9 cellular contexts compared by ENCODE assay signal in the genomic region with DNA sequence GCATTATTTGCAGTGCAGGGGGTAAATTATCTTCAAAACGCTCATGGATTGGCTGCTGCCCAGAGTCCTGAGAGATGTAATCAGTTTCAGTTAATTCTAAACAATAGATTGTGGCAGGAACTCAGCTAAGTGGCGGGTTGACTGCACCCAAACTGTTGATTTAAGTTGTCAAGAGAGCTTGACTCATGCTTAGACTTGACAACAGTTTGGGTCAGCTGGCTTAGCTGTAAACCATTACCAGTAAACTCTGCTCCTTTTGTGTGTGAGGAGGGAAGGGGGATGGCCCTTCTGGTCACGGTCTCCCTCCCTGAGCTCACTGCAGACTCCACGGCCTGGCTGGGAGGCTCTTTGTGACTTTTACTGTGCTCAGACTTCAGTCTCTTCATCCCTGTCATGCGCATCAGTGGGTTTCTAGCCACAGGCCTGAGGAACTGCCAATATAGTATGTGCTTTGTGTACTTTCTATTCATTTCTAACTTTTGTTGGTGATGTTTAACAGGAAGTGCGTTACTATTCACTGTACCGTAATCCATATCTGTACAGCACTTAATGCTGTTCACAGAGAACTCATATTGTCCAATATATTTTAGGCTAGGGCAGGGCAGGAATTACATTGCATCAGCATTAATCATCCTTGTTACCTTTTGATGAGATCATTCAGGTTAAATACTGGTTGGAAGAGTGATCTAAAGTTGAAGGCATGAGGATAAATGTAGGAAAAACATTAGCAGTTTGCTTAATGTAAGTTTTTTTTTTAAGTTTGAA.
DNase-seq lines count a peak whose midpoint lies in the region; ATAC-seq and TF ChIP-seq lines count a peak whose summit lies in the region.
"Had no signal": no experiment of that assay in that cellular context is flagged by ENCODE, and none has a peak within 500 bp of the region (broad histone marks: within the 10 kb centered on the region; RNA-seq: fewer than 3 reads in every experiment).

No MANE protein-coding gene starts in this region.

- H3K27me3 ChIP-seq in GM23338 (ENCODE audit: insufficient read depth), result no peaks in the 10 kb centered on the region
- no peaks in the 10 kb centered on the region for H3K27me3 ChIP-seq in brain microvascular endothelial cell (replicated peaks)
- no peaks in the 10 kb centered on the region for H3K27me3 ChIP-seq in trophoblast cell (ENCODE audit: insufficient read depth, low read length)
- H3K27me3 ChIP-seq in BE2C, result no peaks in the 10 kb centered on the region

- H3K4me1 ChIP-seq in GM23338 (ENCODE audit: insufficient read depth) (0 out of 2 replicates have a peak, but pooled peaks cover 4% of the 10 kb centered on the region), trophoblast cell (ENCODE audit: control insufficient read depth in 1 of 2, insufficient read depth in 2 of 2, low read length in 2 of 2) (peaks cover 6 to 7% of the 10 kb centered on the region in 2 experiments), BE2C (no peaks in the 10 kb centered on the region; the same call in 1 of the 2 replicates)

- H3K23ac ChIP-seq in trophoblast cell (ENCODE audit: low read length), result no peak overlapping the region

- TF ChIP-seq CTCF in GM12864 (IDR thresholded peaks at IDR 0.05; ENCODE audit: low read depth, low read length, missing control alignments), result no peak
- TF ChIP-seq CTCF in GM23338 (conservative IDR thresholded peaks at IDR 0.05; ENCODE audit: low read depth in 2 of 2), result no peak
- TF ChIP-seq CTCF in brain microvascular endothelial cell (IDR thresholded peaks at IDR 0.05; ENCODE audit: low read depth, low read length, missing control alignments), result no peak
- TF ChIP-seq CTCF in BE2C (IDR thresholded peaks at IDR 0.05; ENCODE audit: low read depth, low read length), result no peak

- no peak overlapping the region for H3K9ac ChIP-seq in trophoblast cell (ENCODE audit: low read length)

- no peak overlapping the region for H3K4me3 ChIP-seq in GM12864 (ENCODE audit: low read depth, low read length)
- H3K4me3 ChIP-seq in GM23338, result no peak overlapping the region
- no peak overlapping the region for H3K4me3 ChIP-seq in brain microvascular endothelial cell (ENCODE audit: low read depth, low read length)
- H3K4me3 ChIP-seq in trophoblast cell (ENCODE audit: low read depth, low read length), result no peak overlapping the region
- no peak overlapping the region for H3K4me3 ChIP-seq in BE2C (ENCODE audit: low read depth, low read length)
- H3K4me3 ChIP-seq: thoracic aorta had no signal

- peaks cover 6% of the 10 kb centered on the region for H3K9me3 Mint-ChIP-seq in GM23338

- H3K79me1 ChIP-seq in trophoblast cell (ENCODE audit: low read length), result peaks cover 5% of the 10 kb centered on the region

- H3K18ac ChIP-seq in trophoblast cell (ENCODE audit: low read length), result no peak overlapping the region

- peak overlapping the region; percentile 64 for H2BK5ac ChIP-seq in trophoblast cell (ENCODE audit: low read depth, low read length, poor library complexity)

- H3K36me3 Mint-ChIP-seq in GM23338 (ENCODE audit: low read depth), result peaks cover 8% of the 10 kb centered on the region

- H3K36me3 ChIP-seq in GM23338 (ENCODE audit: insufficient read depth) (no peaks in the 10 kb centered on the region), brain microvascular endothelial cell (replicated peaks) (no peaks in the 10 kb centered on the region), trophoblast cell (ENCODE audit: control insufficient read depth in 1 of 2, insufficient read depth in 2 of 2, low read length in 2 of 2) (no peaks in the 10 kb centered on the region), BE2C (no peaks in the 10 kb centered on the region)
- H3K36me3 ChIP-seq: thoracic aorta had no signal

- in situ Hi-C loops in brain microvascular endothelial cell (cut with HindIII; ENCODE audit: low pct_ligation_motif_present, low sequenced_read_pairs), result no loop called here

- peak overlapping the region; percentile 84 for H2BK120ac ChIP-seq in trophoblast cell (ENCODE audit: insufficient read depth, low read length, poor library complexity)

- H2AFZ ChIP-seq in GM23338 (no peak overlapping the region), trophoblast cell (ENCODE audit: insufficient read depth, low read length, poor library complexity) (peak overlapping the region; percentile 57)

- H3K4me2 ChIP-seq in GM23338, result no peak overlapping the region
- H3K4me2 ChIP-seq in trophoblast cell (ENCODE audit: low read length), result no peak overlapping the region

- no peak overlapping the region for H3K4ac ChIP-seq in trophoblast cell (ENCODE audit: low read depth, low read length)

- H4K12ac ChIP-seq in trophoblast cell (ENCODE audit: low read depth, low read length), result peak overlapping the region; percentile 77

- no peak overlapping the region for H3K27ac ChIP-seq in GM23338 (ENCODE audit: low read depth)
- no peak overlapping the region for H3K27ac ChIP-seq in brain microvascular endothelial cell
- peak overlapping the region; percentile 29 for H3K27ac ChIP-seq in trophoblast cell (ENCODE audit: low read depth, low read length)
- H3K27ac ChIP-seq: thoracic aorta had no signal

- H3F3A ChIP-seq in GM23338 (replicated peaks; ENCODE audit: low read depth), result no peaks in the 10 kb centered on the region

- ATAC-seq in GM23338, result peak; percentile 74

- no peak overlapping the region for H3K14ac ChIP-seq in trophoblast cell (ENCODE audit: low read length)

- H3K27ac Mint-ChIP-seq in GM23338, result no peak overlapping the region

- no peak overlapping the region for H2AK5ac ChIP-seq in trophoblast cell (ENCODE audit: low read length)

- peak overlapping the region; percentile 71 for H4K91ac ChIP-seq in trophoblast cell (ENCODE audit: low read depth, low read length)

- no peaks in the 10 kb centered on the region for H3K9me2 ChIP-seq in GM23338 (ENCODE audit: insufficient read depth)

- no CpG with 5 or more reads among the region's 7 CpGs for WGBS in trophoblast cell (ENCODE audit: extremely low coverage, insufficient coverage, insufficient read length)

- no peaks in the 10 kb centered on the region for H4K20me1 ChIP-seq in GM23338 (replicated peaks; ENCODE audit: insufficient read depth)

- DNase-seq in GM12864 (ENCODE audit: low read depth) (peak; percentile 75), GM23338 (ENCODE audit: low spot score) (peak; percentile 43), LoVo (ENCODE audit: low spot score) (peak; percentile 83), brain microvascular endothelial cell (peak; percentile 51), trophoblast cell (peak; percentile 17 to 80), BE2C (no peak), OCI-M2 (lab: John Stamatoyannopoulos, UW; ENCODE audit: unreplicated experiment) (no peak), NOMO-1 treated with DMSO at 0.1 percent for 48 hours (lab: John Stamatoyannopoulos, UW; ENCODE audit: unreplicated experiment) (no peak)

- H3K79me2 ChIP-seq in GM23338 (replicated peaks; ENCODE audit: insufficient read depth) (no peaks in the 10 kb centered on the region), trophoblast cell (ENCODE audit: control insufficient read depth, insufficient read depth, low read length, poor library complexity) (no peaks in the 10 kb centered on the region)

- peak overlapping the region; percentile 52 for H2BK12ac ChIP-seq in trophoblast cell (ENCODE audit: low read length)

- H3K4me1 Mint-ChIP-seq in GM23338, result peaks cover 15% of the 10 kb centered on the region; the same call in 2 of the 3 replicates

- H3K27me3 Mint-ChIP-seq in GM23338 (ENCODE audit: insufficient read depth, low read depth, poor library complexity), result no peaks in the 10 kb centered on the region

- H3K9me3 ChIP-seq in trophoblast cell (ENCODE audit: insufficient read depth, low read depth, low read length), result no peaks in the 10 kb centered on the region
- no peaks in the 10 kb centered on the region for H3K9me3 ChIP-seq in BE2C
- H3K9me3 ChIP-seq: thoracic aorta had no signal

- H4K8ac ChIP-seq in trophoblast cell (ENCODE audit: low read depth, low read length), result peak overlapping the region; percentile 71

- H3K4me3 Mint-ChIP-seq in GM23338, result no peak overlapping the region

TF ChIP-seq in GM23338, 12 proteins besides CTCF, POLR2A, EP300 and RAD21 (continues in another document):
- TF ChIP-seq EZH2phosphoT487 (IDR thresholded peaks at IDR 0.05; ENCODE audit: unreplicated experiment) (no peak), CREB1 (CRISPR knock-in tag; IDR thresholded peaks at IDR 0.05; ENCODE audit: low read depth) (no peak), POLR2AphosphoS5 (IDR thresholded peaks at IDR 0.05; ENCODE audit: low read depth) (no peak)

Comparison
In these comparisons a context has a peak if more than half of its experiments do, and no peak if none do; other contexts are left out.
1. DNase-seq: peak in GM12864 (single experiment), GM23338 (single experiment), LoVo (single experiment), brain microvascular endothelial cell (single experiment) and trophoblast cell (2 of 2); none in BE2C (single experiment), OCI-M2 (single experiment) and NOMO-1 treated with DMSO at 0.1 percent for 48 hours (single experiment).